Comparison of ENCODE assay signal across 34 cellular contexts in genomic region chr12:16034136-16034817, GRCh38.
"Had no signal": no experiment of that assay in that cellular context is flagged by ENCODE, and none has a peak within 500 bp of the region (broad histone marks: within the 10 kb centered on the region; RNA-seq: fewer than 3 reads in every experiment).

No MANE protein-coding gene starts in this region.

- H3K4me3 ChIP-seq: adrenal gland, body of pancreas, breast epithelium had no signal

- H3K27ac Mint-ChIP-seq: activated B cell treated with CpG ODN at 0.5 μM for 24 hours; activated CD4-positive, alpha-beta memory T cell treated with anti-CD3 and anti-CD28 coated beads, Interleukin-2, amount 10 ng/mL, durations not matched to agents 7 days and 5 days; activated CD4-positive, alpha-beta T cell treated with anti-CD3 and anti-CD28 coated beads, Interleukin-2, amount 10 ng/mL, durations not matched to agents 24 days and 14 days; activated CD8-positive, alpha-beta memory T cell treated with anti-CD3 and anti-CD28 coated beads, Interleukin-2, amount 10 ng/mL, durations not matched to agents 7 days and 5 days; activated CD8-positive, alpha-beta T cell treated with anti-CD3 and anti-CD28 coated beads, Interleukin-2, amount 10 ng/mL, durations not matched to agents 7 days and 5 days; activated naive CD4-positive, alpha-beta T cell treated with anti-CD3 and anti-CD28 coated beads, Interleukin-2, amount 10 ng/mL, durations not matched to agents 7 days and 5 days; activated naive CD4-positive, alpha-beta T cell treated with anti-CD3 and anti-CD28 coated beads, Interleukin-2, amount 50 U/mL, for 24 hours; activated naive CD8-positive, alpha-beta T cell; activated T-cell treated with anti-CD3 and anti-CD28 coated beads, Interleukin-2, amount 50 U/mL, for 24 hours; activated T-helper 2 cell treated with anti-CD3 and anti-CD28 coated beads, Interferon-gamma antibody, Interleukin-2, Interleukin-4, amounts not matched to agents 10 μg/mL and 5 μg/mL and 100 μg/mL, durations not matched to agents 14 hours and 24 hours and 36 hours; T-helper 1 cell treated with Interleukin-12 subunit alpha and Interleukin-12 subunit beta and Interleukin-4 antibody, amounts not matched to agents 30 μg/mL and 1 μg/mL, for 36 hours; T-helper 2 cell treated with Interferon-gamma antibody and Interleukin-4, amounts not matched to agents 5 μg/mL and 100 μg/mL, for 36 hours had no signal

- H3K27ac ChIP-seq: adrenal gland, body of pancreas, brain microvascular endothelial cell, breast epithelium, VCaP had no signal

- H3K27me3 Mint-ChIP-seq: activated B cell treated with CpG ODN at 0.5 μM for 24 hours; activated CD4-positive, alpha-beta memory T cell treated with anti-CD3 and anti-CD28 coated beads, Interleukin-2, amount 10 ng/mL, durations not matched to agents 7 days and 5 days; activated CD4-positive, alpha-beta T cell treated with anti-CD3 and anti-CD28 coated beads, Interleukin-2, amount 10 ng/mL, durations not matched to agents 24 days and 14 days; activated CD8-positive, alpha-beta memory T cell treated with anti-CD3 and anti-CD28 coated beads, Interleukin-2, amount 10 ng/mL, durations not matched to agents 7 days and 5 days; activated naive CD4-positive, alpha-beta T cell treated with anti-CD3 and anti-CD28 coated beads, Interleukin-2, amount 10 ng/mL, durations not matched to agents 7 days and 5 days; activated naive CD4-positive, alpha-beta T cell treated with anti-CD3 and anti-CD28 coated beads, Interleukin-2, amount 50 U/mL, for 24 hours; activated naive CD8-positive, alpha-beta T cell; activated T-cell treated with anti-CD3 and anti-CD28 coated beads, Interleukin-2, amount 50 U/mL, for 24 hours had no signal

- ATAC-seq: activated CD8-positive, alpha-beta memory T cell treated with anti-CD3 and anti-CD28 coated beads, Interleukin-2, amount 10 ng/mL, durations not matched to agents 7 days and 5 days; activated CD8-positive, alpha-beta T cell treated with anti-CD3 and anti-CD28 coated beads, Interleukin-2, amount 10 ng/mL, durations not matched to agents 7 days and 5 days; body of pancreas had no signal

- H3K4me1 Mint-ChIP-seq: activated B cell treated with CpG ODN at 0.5 μM for 24 hours; activated CD4-positive, alpha-beta memory T cell treated with anti-CD3 and anti-CD28 coated beads, Interleukin-2, amount 10 ng/mL, durations not matched to agents 7 days and 5 days; activated CD4-positive, alpha-beta T cell treated with anti-CD3 and anti-CD28 coated beads, Interleukin-2, amount 10 ng/mL, durations not matched to agents 24 days and 14 days; activated CD8-positive, alpha-beta memory T cell treated with anti-CD3 and anti-CD28 coated beads, Interleukin-2, amount 10 ng/mL, durations not matched to agents 7 days and 5 days; activated naive CD4-positive, alpha-beta T cell treated with anti-CD3 and anti-CD28 coated beads, Interleukin-2, amount 10 ng/mL, durations not matched to agents 7 days and 5 days; activated naive CD4-positive, alpha-beta T cell treated with anti-CD3 and anti-CD28 coated beads, Interleukin-2, amount 50 U/mL, for 24 hours had no signal

- DNase-seq: activated B cell treated with CpG ODN at 0.5 μM for 24 hours; activated CD4-positive, alpha-beta memory T cell treated with anti-CD3 and anti-CD28 coated beads, Interleukin-2, amount 10 ng/mL, durations not matched to agents 7 days and 5 days; activated CD4-positive, alpha-beta T cell treated with anti-CD3 and anti-CD28 coated beads for 4 hours; activated CD4-positive, alpha-beta T cell treated with anti-CD3 and anti-CD28 coated beads, Interleukin-2, amount 10 ng/mL, durations not matched to agents 24 days and 14 days; activated CD4-positive, alpha-beta T cell treated with anti-CD3 and anti-CD28 coated beads, Interleukin-2, amount 50 U/mL, for 1 hour; activated CD4-positive, alpha-beta T cell treated with anti-CD3 and anti-CD28 coated beads, Interleukin-2, amount 50 U/mL, for 48 hours; activated CD4-positive, CD25-positive, alpha-beta regulatory T cell treated with anti-CD3 and anti-CD28 coated beads, Interleukin-2, amount 50 U/mL, for 72 hours; activated CD8-positive, alpha-beta memory T cell treated with anti-CD3 and anti-CD28 coated beads for 24 hours; activated CD8-positive, alpha-beta memory T cell treated with anti-CD3 and anti-CD28 coated beads, Interleukin-2, amount 10 ng/mL, durations not matched to agents 7 days and 5 days; activated CD8-positive, alpha-beta memory T cell treated with anti-CD3 and anti-CD28 coated beads, Interleukin-2, amount 50 U/mL, for 48 hours; activated CD8-positive, alpha-beta T cell treated with anti-CD3 and anti-CD28 coated beads, Interleukin-2, amount 10 ng/mL, durations not matched to agents 7 days and 5 days; activated effector memory CD4-positive, alpha-beta T cell treated with Interleukin-2 at 50 U/mL for 16 hours; activated gamma-delta T cell; activated naive CD4-positive, alpha-beta T cell treated with anti-CD3 and anti-CD28 coated beads, Interleukin-2, amount 10 ng/mL, durations not matched to agents 7 days and 5 days; activated naive CD4-positive, alpha-beta T cell treated with Interleukin-2 at 50 U/mL for 16 hours; activated T-cell treated with anti-CD3 and anti-CD28 coated beads, Interleukin-2, amount 50 U/mL, for 24 hours; activated T-cell treated with anti-CD3 and anti-CD28 coated beads, Interleukin-2, amount 50 U/mL, for 48 hours; adrenal gland; amniotic stem cell; aorta; body of pancreas; brain microvascular endothelial cell; central memory CD4-positive, alpha-beta T cell; SW 1271; T-helper 1 cell; T-helper 2 cell; T-helper 9 cell had no signal

- H3K4me1 ChIP-seq: adrenal gland, breast epithelium had no signal

- H3K9me3 Mint-ChIP-seq: activated B cell treated with CpG ODN at 0.5 μM for 24 hours; activated CD4-positive, alpha-beta memory T cell treated with anti-CD3 and anti-CD28 coated beads, Interleukin-2, amount 10 ng/mL, durations not matched to agents 7 days and 5 days; activated CD4-positive, alpha-beta T cell treated with anti-CD3 and anti-CD28 coated beads, Interleukin-2, amount 10 ng/mL, durations not matched to agents 24 days and 14 days; activated naive CD4-positive, alpha-beta T cell treated with anti-CD3 and anti-CD28 coated beads, Interleukin-2, amount 10 ng/mL, durations not matched to agents 7 days and 5 days; activated naive CD4-positive, alpha-beta T cell treated with anti-CD3 and anti-CD28 coated beads, Interleukin-2, amount 50 U/mL, for 24 hours; activated T-cell treated with anti-CD3 and anti-CD28 coated beads, Interleukin-2, amount 50 U/mL, for 24 hours; activated T-helper 2 cell treated with anti-CD3 and anti-CD28 coated beads, Interferon-gamma antibody, Interleukin-2, Interleukin-4, amounts not matched to agents 10 μg/mL and 5 μg/mL and 100 μg/mL, durations not matched to agents 14 hours and 24 hours and 36 hours; T-helper 1 cell treated with Interleukin-12 subunit alpha and Interleukin-12 subunit beta and Interleukin-4 antibody, amounts not matched to agents 30 μg/mL and 1 μg/mL, for 36 hours; T-helper 2 cell treated with Interferon-gamma antibody and Interleukin-4, amounts not matched to agents 5 μg/mL and 100 μg/mL, for 36 hours had no signal

- H3K27me3 ChIP-seq: adrenal gland, body of pancreas, brain microvascular endothelial cell, breast epithelium had no signal

- H3K9me3 ChIP-seq: adrenal gland, body of pancreas, breast epithelium had no signal

- H3K4me3 Mint-ChIP-seq: activated B cell treated with CpG ODN at 0.5 μM for 24 hours; activated CD4-positive, alpha-beta memory T cell treated with anti-CD3 and anti-CD28 coated beads, Interleukin-2, amount 10 ng/mL, durations not matched to agents 7 days and 5 days; activated CD4-positive, alpha-beta T cell treated with anti-CD3 and anti-CD28 coated beads, Interleukin-2, amount 10 ng/mL, durations not matched to agents 24 days and 14 days; activated CD8-positive, alpha-beta memory T cell treated with anti-CD3 and anti-CD28 coated beads, Interleukin-2, amount 10 ng/mL, durations not matched to agents 7 days and 5 days; activated CD8-positive, alpha-beta T cell treated with anti-CD3 and anti-CD28 coated beads, Interleukin-2, amount 10 ng/mL, durations not matched to agents 7 days and 5 days; activated naive CD4-positive, alpha-beta T cell treated with anti-CD3 and anti-CD28 coated beads, Interleukin-2, amount 10 ng/mL, durations not matched to agents 7 days and 5 days; activated naive CD4-positive, alpha-beta T cell treated with anti-CD3 and anti-CD28 coated beads, Interleukin-2, amount 50 U/mL, for 24 hours; activated naive CD8-positive, alpha-beta T cell; activated T-cell treated with anti-CD3 and anti-CD28 coated beads, Interleukin-2, amount 50 U/mL, for 24 hours; T-helper 1 cell treated with Interleukin-12 subunit alpha and Interleukin-12 subunit beta and Interleukin-4 antibody, amounts not matched to agents 30 μg/mL and 1 μg/mL, for 36 hours; T-helper 2 cell treated with Interferon-gamma antibody and Interleukin-4, amounts not matched to agents 5 μg/mL and 100 μg/mL, for 36 hours had no signal

- H3K36me3 ChIP-seq: brain microvascular endothelial cell, breast epithelium had no signal
